32 cellular contexts compared by ENCODE assay signal in genomic region chr1:32717503-32717902, GRCh38. TPM values are rescaled to one million over a fixed set of nuclear protein-coding genes. Genes with fewer than 3 reads are reported as not detected.
DNase-seq lines count a peak whose midpoint lies in the region; ATAC-seq, FAIRE-seq and TF ChIP-seq lines count a peak whose summit lies in the region.
"Had no signal": no experiment of that assay in that cellular context is flagged by ENCODE, and none has a peak within 500 bp of the region (broad histone marks: within the 10 kb centered on the region; RNA-seq: fewer than 3 reads in every experiment).

No MANE protein-coding gene starts in this region.

- ATAC-seq in A549 (no peak), K562 (no peak), HG02870 (IDR thresholded peaks at IDR 0.05; ENCODE audit: unreplicated experiment) (no peak)
- ATAC-seq: effector memory CD8-positive, alpha-beta T cell; heart left ventricle; natural killer cell had no signal

- peak overlapping the region; percentile 72 for H3K4me3 Mint-ChIP-seq in neural progenitor cell
- H3K4me3 Mint-ChIP-seq in glutamatergic neuron (ENCODE audit: unreplicated experiment), result no peak overlapping the region
- H3K4me3 Mint-ChIP-seq: activated CD4-positive, alpha-beta memory T cell treated with anti-CD3 and anti-CD28 coated beads, Interleukin-2, amount 10 ng/mL, durations not matched to agents 7 days and 5 days; activated naive CD4-positive, alpha-beta T cell treated with anti-CD3 and anti-CD28 coated beads for 36 hours; activated T-helper 1 cell treated with anti-CD3 and anti-CD28 coated beads, Interleukin-12 subunit alpha, Interleukin-12 subunit beta, Interleukin-2, Interleukin-4 antibody, amounts not matched to agents 30 ng/mL and 10 ng/mL and 1 ng/mL, durations not matched to agents 14 hours and 24 hours and 36 hours; central memory CD8-positive, alpha-beta T cell; effector memory CD8-positive, alpha-beta T cell; natural killer cell; T-helper 1 cell treated with Interleukin-12 subunit alpha and Interleukin-12 subunit beta and Interleukin-4 antibody, amounts not matched to agents 30 μg/mL and 1 μg/mL, for 36 hours had no signal

- no peaks in the 10 kb centered on the region for H3K27me3 ChIP-seq in HUES64 (ENCODE audit: insufficient read depth, low read length)
- no peaks in the 10 kb centered on the region for H3K27me3 ChIP-seq in K562 (ENCODE audit: control insufficient read depth in 2 of 2, insufficient read depth in 2 of 2, low read length in 2 of 2)
- no peaks in the 10 kb centered on the region for H3K27me3 ChIP-seq in neural progenitor cell
- H3K27me3 ChIP-seq: foreskin keratinocyte, heart left ventricle, suprapubic skin had no signal

- H3K9me1 ChIP-seq in K562 (ENCODE audit: control insufficient read depth, insufficient read depth, low read length), result no peaks in the 10 kb centered on the region

- CTCF ChIA-PET in A549 (lab: Yijun Ruan, JAX) (interaction anchor here (0.9 to 3.5 kb wide), 3 partner anchors 11 to 56 kb away, joined by 3 to 25 read pairs (median 7); no protein-coding TSS in a partner anchor), K562 (lab: Yijun Ruan, JAX; ENCODE audit: low intra/inter-chr PET ratio) (no interaction called here)

- no peak for TF ChIP-seq POLR2A in A549 (IDR thresholded peaks at IDR 0.05; ENCODE audit: low read length)
- TF ChIP-seq POLR2A in K562 (conservative IDR thresholded peaks at IDR 0.05), result no peak

- H4K20me1 ChIP-seq in K562 (replicated peaks; ENCODE audit: control insufficient read depth, insufficient read depth, low read length) (no peaks in the 10 kb centered on the region), neural progenitor cell (ENCODE audit: low read depth) (no peaks in the 10 kb centered on the region)

- H3K9me3 Mint-ChIP-seq in neural progenitor cell, result no peaks in the 10 kb centered on the region
- H3K9me3 Mint-ChIP-seq in glutamatergic neuron (ENCODE audit: unreplicated experiment), result peaks cover 2% of the 10 kb centered on the region
- H3K9me3 Mint-ChIP-seq: activated CD4-positive, alpha-beta memory T cell treated with anti-CD3 and anti-CD28 coated beads, Interleukin-2, amount 10 ng/mL, durations not matched to agents 7 days and 5 days; activated naive CD4-positive, alpha-beta T cell treated with anti-CD3 and anti-CD28 coated beads for 36 hours; activated T-helper 1 cell treated with anti-CD3 and anti-CD28 coated beads, Interleukin-12 subunit alpha, Interleukin-12 subunit beta, Interleukin-2, Interleukin-4 antibody, amounts not matched to agents 30 ng/mL and 10 ng/mL and 1 ng/mL, durations not matched to agents 14 hours and 24 hours and 36 hours; central memory CD8-positive, alpha-beta T cell; effector memory CD8-positive, alpha-beta T cell; IgD-negative memory B cell; natural killer cell; T-helper 1 cell treated with Interleukin-12 subunit alpha and Interleukin-12 subunit beta and Interleukin-4 antibody, amounts not matched to agents 30 μg/mL and 1 μg/mL, for 36 hours had no signal

- intact Hi-C loops in K562 (cut with micrococcal nuclease) (no loop called here), kidney (cut with DNase I) (no loop called here)

- no peaks in the 10 kb centered on the region for H3K36me3 ChIP-seq in HUES64 (ENCODE audit: insufficient read depth, low read length)
- H3K36me3 ChIP-seq in K562 (ENCODE audit: control insufficient read depth, insufficient read depth, low read length), result no peaks in the 10 kb centered on the region
- H3K36me3 ChIP-seq in neural progenitor cell, result no peaks in the 10 kb centered on the region
- H3K36me3 ChIP-seq in kidney (ENCODE audit: control insufficient read depth in 1 of 2, insufficient read depth in 2 of 2, low read length in 2 of 2), result no peaks in the 10 kb centered on the region
- H3K36me3 ChIP-seq: heart left ventricle, suprapubic skin had no signal

- DNase-seq in A549 (ENCODE audit: low read depth in 1 of 2, low spot score in 1 of 2) (no peak), K562 (ENCODE audit: extremely low read depth in 1 of 4, low spot score in 3 of 4) (no peak), neural progenitor cell (ENCODE audit: low spot score) (no peak), glutamatergic neuron (no peak), kidney (no peak), T-helper 9 cell (no peak)
- DNase-seq: activated CD4-positive, alpha-beta memory T cell treated with anti-CD3 and anti-CD28 coated beads, Interleukin-2, amount 10 ng/mL, durations not matched to agents 7 days and 5 days; activated CD4-positive, CD25-positive, alpha-beta regulatory T cell treated with anti-CD3 and anti-CD28 coated beads, Interleukin-2, amount 50 U/mL, for 72 hours; activated CD8-positive, alpha-beta memory T cell treated with anti-CD3 and anti-CD28 coated beads, Interleukin-2, amount 50 U/mL, for 4 hours; activated naive CD4-positive, alpha-beta T cell treated with anti-CD3 and anti-CD28 coated beads for 36 hours; COR-L47; effector memory CD8-positive, alpha-beta T cell; foreskin keratinocyte; heart left ventricle; natural killer cell; NCI-H1092 treated with DMSO at 0.1 percent for 48 hours; NCI-H187; NCI-H510A; RPMI8226; SK-N-SH; stimulated activated naive CD4-positive, alpha-beta T cell had no signal

- H3K27ac Mint-ChIP-seq in neural progenitor cell, result peak overlapping the region; percentile 91
- no peak overlapping the region for H3K27ac Mint-ChIP-seq in glutamatergic neuron (ENCODE audit: unreplicated experiment)
- H3K27ac Mint-ChIP-seq: activated CD4-positive, alpha-beta memory T cell treated with anti-CD3 and anti-CD28 coated beads, Interleukin-2, amount 10 ng/mL, durations not matched to agents 7 days and 5 days; activated naive CD4-positive, alpha-beta T cell treated with anti-CD3 and anti-CD28 coated beads for 36 hours; activated T-helper 1 cell treated with anti-CD3 and anti-CD28 coated beads, Interleukin-12 subunit alpha, Interleukin-12 subunit beta, Interleukin-2, Interleukin-4 antibody, amounts not matched to agents 30 ng/mL and 10 ng/mL and 1 ng/mL, durations not matched to agents 14 hours and 24 hours and 36 hours; effector memory CD8-positive, alpha-beta T cell; IgD-negative memory B cell; natural killer cell; T-helper 1 cell treated with Interleukin-12 subunit alpha and Interleukin-12 subunit beta and Interleukin-4 antibody, amounts not matched to agents 30 μg/mL and 1 μg/mL, for 36 hours had no signal

- peaks cover 8% of the 10 kb centered on the region for H3K27me3 Mint-ChIP-seq in neural progenitor cell (ENCODE audit: insufficient read depth, low read depth)
- H3K27me3 Mint-ChIP-seq in glutamatergic neuron (ENCODE audit: unreplicated experiment), result peaks cover 15% of the 10 kb centered on the region

- H3K36me3 Mint-ChIP-seq in neural progenitor cell (no peaks in the 10 kb centered on the region), glutamatergic neuron (ENCODE audit: unreplicated experiment) (no peaks in the 10 kb centered on the region)
- H3K36me3 Mint-ChIP-seq: IgD-negative memory B cell, natural killer cell had no signal

- H3K4me1 ChIP-seq in A549 (peaks cover 30% of the 10 kb centered on the region), HUES64 (ENCODE audit: insufficient read depth, low read length) (peaks cover 12% of the 10 kb centered on the region), K562 (replicated peaks in 1 of 2; ENCODE audit: control insufficient read depth in 2 of 2, insufficient read depth in 2 of 2, low read length in 2 of 2) (peaks cover 26 to 51% of the 10 kb centered on the region in 2 experiments; a peak in 4 of 5 replicates), neural progenitor cell (peaks cover 15% of the 10 kb centered on the region), kidney (ENCODE audit: control insufficient read depth in 1 of 2, insufficient read depth in 1 of 2, low read depth in 1 of 2, low read length in 2 of 2) (peaks cover 4 to 8% of the 10 kb centered on the region in 2 donors)

- H3K4me2 ChIP-seq in A549, result peak overlapping the region; percentile 73
- H3K4me2 ChIP-seq in K562 (ENCODE audit: insufficient read depth, low read length), result peak overlapping the region; percentile 89; the same call in 1 of the 2 replicates
- H3K4me2 ChIP-seq in neural progenitor cell, result peak overlapping the region; percentile 79
- H3K4me2 ChIP-seq: SK-N-SH had no signal

- TF ChIP-seq CTCF in A549 (IDR thresholded peaks at IDR 0.05) (no peak), K562 (IDR thresholded peaks at IDR 0.05 in 2 of 3, conservative IDR thresholded peaks at IDR 0.05 in 1 of 3; ENCODE audit: insufficient read depth in 2 of 3, low read depth in 1 of 3, low read length in 3 of 3) (no peak), neural progenitor cell (IDR thresholded peaks at IDR 0.05) (no peak), glutamatergic neuron (IDR thresholded peaks at IDR 0.05; ENCODE audit: partially characterized antibody, unreplicated experiment) (no peak), kidney (IDR thresholded peaks at IDR 0.05; ENCODE audit: borderline replicate concordance, extremely low read depth, insufficient read depth) (no peak)

- H3K9ac ChIP-seq in HUES64 (ENCODE audit: low read depth, low read length) (no peak overlapping the region), K562 (ENCODE audit: insufficient read depth in 1 of 2, low read depth in 2 of 2, low read length in 2 of 2) (peak overlapping the region in 1 of 2 experiments; percentile 11; a peak in 1 of 4 replicates), neural progenitor cell (no peak overlapping the region), kidney (ENCODE audit: low read length in 2 of 2) (no peak overlapping the region)
- H3K9ac ChIP-seq: SK-N-SH had no signal

- no peak for TF ChIP-seq EP300 in A549 (IDR thresholded peaks at IDR 0.05)
- no peak for TF ChIP-seq EP300 in K562 (IDR thresholded peaks at IDR 0.05; ENCODE audit: low read length)

- in situ Hi-C loops in K562 (cut with MboI), result loop anchor here (10.0 kb wide), 1 partner anchor 47 kb away; no protein-coding TSS in a partner anchor

- no peak overlapping the region for H3K4me3 ChIP-seq in A549
- H3K4me3 ChIP-seq in HUES64 (ENCODE audit: low read length), result no peak overlapping the region
- H3K4me3 ChIP-seq in K562, result no peak overlapping the region
- no peak overlapping the region for H3K4me3 ChIP-seq in neural progenitor cell
- H3K4me3 ChIP-seq in kidney (ENCODE audit: low read length in 2 of 2), result no peak overlapping the region
- H3K4me3 ChIP-seq: heart left ventricle, lung, suprapubic skin had no signal

- 97% methylated on average over 4 of the region's 4 CpGs for WGBS in A549 (ENCODE audit: missing lambda C conversion rate)
- 97% methylated on average over 4 of the region's 4 CpGs for WGBS in HUES64
- WGBS in K562 (ENCODE audit: insufficient coverage, low coverage, missing lambda C conversion rate), result 66% methylated on average over 4 of the region's 4 CpGs

- H3K4me1 Mint-ChIP-seq in neural progenitor cell (peaks cover 17% of the 10 kb centered on the region), glutamatergic neuron (ENCODE audit: low read depth, unreplicated experiment) (no peaks in the 10 kb centered on the region)

- FAIRE-seq in A549 (lab: Jason Lieb, UNC), result no peak
- FAIRE-seq in K562 (lab: Jason Lieb, UNC), result no peak
- no peak for FAIRE-seq in kidney (lab: Jason Lieb, UNC)
- FAIRE-seq: GM12892, TTC549, urothelium cell line had no signal

- BruUV-seq in K562 (replicated peaks; lab: Mats Ljungman, UMichigan), result no TSS peak

- H3K9me3 ChIP-seq in A549 (no peaks in the 10 kb centered on the region), HUES64 (ENCODE audit: insufficient read depth, low read depth, low read length) (no peaks in the 10 kb centered on the region), K562 (replicated peaks; ENCODE audit: control insufficient read depth, insufficient read depth, low read depth, low read length) (no peaks in the 10 kb centered on the region), neural progenitor cell (ENCODE audit: low read depth) (no peaks in the 10 kb centered on the region), kidney (ENCODE audit: control insufficient read depth in 1 of 2, low read length in 2 of 2) (no peaks in the 10 kb centered on the region)
- H3K9me3 ChIP-seq: heart left ventricle, SK-N-SH, suprapubic skin had no signal

- H3K27ac ChIP-seq in A549, result peak overlapping the region; percentile 70 to 87; a peak in 4 of 6 replicates
- 0 out of 2 replicates have a peak overlapping the region, but pooled peaks have one; percentile 14 for H3K27ac ChIP-seq in HUES64 (ENCODE audit: low read depth, low read length)
- H3K27ac ChIP-seq in K562 (ENCODE audit: extremely low read depth, low read depth, low read length), result no peak overlapping the region
- no peak overlapping the region for H3K27ac ChIP-seq in neural progenitor cell
- H3K27ac ChIP-seq in kidney (ENCODE audit: low read depth in 2 of 2, low read length in 2 of 2), result peak overlapping the region in 1 of 2 donors; percentile 67
- H3K27ac ChIP-seq: foreskin keratinocyte, heart left ventricle had no signal

- TF ChIP-seq RAD21 in A549 (conservative IDR thresholded peaks at IDR 0.05 in 1 of 2, IDR thresholded peaks at IDR 0.05 in 1 of 2) (no peak), K562 (CRISPR knock-in tag; conservative IDR thresholded peaks at IDR 0.05 in 1 of 2, IDR thresholded peaks at IDR 0.05 in 1 of 2) (no peak)

- POLR2A ChIA-PET in A549 (lab: Yijun Ruan, JAX) (no interaction called here), K562 (lab: Yijun Ruan, JAX) (interaction anchor here (0.6 to 8.8 kb wide), 4 partner anchors 58 to 158 kb away, joined by 3 to 116 read pairs (median 6); no protein-coding TSS in a partner anchor)

- peaks cover 17% of the 10 kb centered on the region for H3F3A ChIP-seq in neural progenitor cell (ENCODE audit: low read depth)

- H3K79me2 ChIP-seq in K562 (ENCODE audit: control insufficient read depth, insufficient read depth, low read length) (no peaks in the 10 kb centered on the region), neural progenitor cell (ENCODE audit: low read depth) (no peaks in the 10 kb centered on the region)

- no peak overlapping the region for H2AFZ ChIP-seq in K562 (ENCODE audit: low read depth, low read length)
- no peak overlapping the region for H2AFZ ChIP-seq in neural progenitor cell (replicated peaks)

RNA-seq across cellular contexts. Expression of gene SYNC, which starts 14.9 kb away (rescaled TPM):
- polyA plus RNA-seq in A549 (2011; rRNA removed), result 5.5 and 7.7 TPM in 2 replicates
- polyA plus RNA-seq in A549 (2012; cell fraction: cytosol; rRNA removed), result 2.8 TPM in 2 replicates
- polyA plus RNA-seq in A549 (2012; cell fraction: nucleus; rRNA removed), result 1.5 and 4.2 TPM in 2 replicates
- polyA plus RNA-seq in A549 (2017; fragmentation: RNase III; extraction: RNeasy Plus Mini Kit Qiagen cat#74134 plus additional on column Dnase treatment), result 10.0 to 12.0 TPM (median 11.6 TPM) in 3 replicates
- polyA minus RNA-seq in A549 (2011; rRNA and poly(A)+ RNA removed), result 4.1 and 5.0 TPM in 2 replicates
- 0.05 TPM for polyA plus RNA-seq in HUES64 (2013, experiment 1 of 2)
- not detected for polyA plus RNA-seq in HUES64 (2013, experiment 2 of 2)
- 2.1 and 2.4 TPM in 2 replicates for total RNA-seq in K562 (2011; cell fraction: chromatin; rRNA removed; ENCODE audit: low replicate concordance)
- 1.7 and 1.8 TPM in 2 replicates for total RNA-seq in K562 (2011; cell fraction: nucleolus; rRNA removed)
- 1.2 and 1.5 TPM in 2 replicates for total RNA-seq in K562 (2011; cell fraction: nucleoplasm; rRNA removed)
- 0.86 and 1.1 TPM in 2 replicates for total RNA-seq in K562 (2014; rRNA removed)
- 0.83 and 0.91 TPM in 2 replicates for total RNA-seq in K562 (2014; rRNA removed; fragmentation: Illumina TruSeq; extraction: Trizol)
- total RNA-seq in K562 (2015; rRNA removed; fragmentation: Illumina TruSeq; extraction: Trizol), result 0.87 and 1.1 TPM in 2 replicates
- 0.62 and 0.87 TPM in 2 replicates for total RNA-seq in K562 (2021)
- 0.43 and 0.98 TPM in 2 replicates for polyA plus RNA-seq in K562 (2011; rRNA removed)
- 0.16 and 0.22 TPM in 2 replicates for polyA plus RNA-seq in K562 (2011; cell fraction: cytosol; rRNA removed)
- polyA plus RNA-seq in K562 (2011; cell fraction: nucleus; rRNA removed), result 0.37 and 0.92 TPM in 2 replicates
- polyA plus RNA-seq in K562 (2012), result 0.26 and 0.47 TPM in 2 replicates
- 0.84 and 1.1 TPM in 2 replicates for polyA plus RNA-seq in K562 (2014; fragmentation: Illumina TruSeq; extraction: Trizol)
- under 1 TPM; 0.49 to 0.74 TPM for polyA plus RNA-seq in K562 (2014; fragmentation: Nextera tagmentation; extraction: Ambion mirVana)
- 0.88 and 1.1 TPM in 2 replicates for polyA plus RNA-seq in K562 (2014; rRNA removed)
- 1.2 and 1.3 TPM in 2 replicates for polyA minus RNA-seq in K562 (2011; rRNA and poly(A)+ RNA removed)
- polyA minus RNA-seq in K562 (2011; cell fraction: cytosol; rRNA and poly(A)+ RNA removed), result 0.73 and 0.76 TPM in 2 replicates
- 0.22 and 0.54 TPM in 2 replicates for polyA minus RNA-seq in K562 (2011; cell fraction: nucleus; rRNA and poly(A)+ RNA removed)
- total RNA-seq in neural progenitor cell (ENCODE audit: low replicate concordance), result not detected in 2 replicates
- total RNA-seq in glutamatergic neuron (ENCODE audit: unreplicated experiment), result 1.1 TPM
- total RNA-seq in kidney, result 5.5 TPM
- 1.4 TPM for polyA plus RNA-seq in kidney (ENCODE audit: insufficient read depth, low read depth, low replicate concordance)
- total RNA-seq: activated CD4-positive, alpha-beta memory T cell treated with anti-CD3 and anti-CD28 coated beads, Interleukin-2, amount 10 ng/mL, durations not matched to agents 7 days and 5 days; activated naive CD4-positive, alpha-beta T cell treated with anti-CD3 and anti-CD28 coated beads for 36 hours; activated T-helper 1 cell treated with anti-CD3 and anti-CD28 coated beads, Interleukin-12 subunit alpha, Interleukin-12 subunit beta, Interleukin-2, Interleukin-4 antibody, amounts not matched to agents 30 ng/mL and 10 ng/mL and 1 ng/mL, durations not matched to agents 14 hours and 24 hours and 36 hours; natural killer cell had no signal
- polyA plus RNA-seq: IgD-negative memory B cell had no signal

Comparison
In these comparisons a context has a peak if more than half of its experiments do, and no peak if none do; other contexts are left out.
1. H3K27ac ChIP-seq: peak in A549 (2 of 2) and HUES64 (single experiment); none in K562 (single experiment) and neural progenitor cell (single experiment).
2. Peak in every context shown above with its lines, with median percentiles within 50 percentile points of each other: H3K4me2 ChIP-seq.